In the genomic region with DNA sequence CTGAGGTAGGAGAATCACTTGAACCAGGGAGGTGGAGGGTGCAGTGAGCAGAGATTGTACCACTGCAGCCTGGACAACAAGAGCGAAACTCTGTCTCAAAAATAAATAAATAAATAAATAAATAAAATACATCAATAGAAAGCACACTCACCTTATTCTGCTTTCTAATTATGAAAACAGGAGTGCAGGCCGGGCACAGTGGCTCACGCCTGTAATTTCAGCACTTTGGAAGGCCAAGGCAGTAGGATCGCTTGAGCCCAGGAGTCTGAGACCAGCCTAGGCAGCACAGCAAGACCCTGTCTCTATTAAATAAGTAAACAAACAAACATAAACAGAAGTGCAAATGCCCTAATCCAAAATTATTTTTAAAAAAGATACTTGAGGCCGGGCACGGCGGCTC, we compare ENCODE assay signal across 23 cellular contexts. TPM values are rescaled to one million over a fixed set of nuclear protein-coding genes. Genes with fewer than 3 reads are reported as not detected.
DNase-seq lines count a peak whose midpoint lies in the region; ATAC-seq and TF ChIP-seq lines count a peak whose summit lies in the region.
"Had no signal": no experiment of that assay in that cellular context is flagged by ENCODE, and none has a peak within 500 bp of the region (broad histone marks: within the 10 kb centered on the region; RNA-seq: fewer than 3 reads in every experiment).

No MANE protein-coding gene starts in this region.

- TF ChIP-seq CTCF in mesothelial cell of epicardium (IDR thresholded peaks at IDR 0.05; ENCODE audit: unreplicated experiment) (no peak), esophagus squamous epithelium (IDR thresholded peaks at IDR 0.05) (no peak)

- H3K4me3 Mint-ChIP-seq in CD4-positive, alpha-beta memory T cell: peak overlapping the region in 5 of 8 donors; percentile 66 to 92 (median 76)
- peak overlapping the region; percentile 36 to 87 (median 41) for H3K4me3 Mint-ChIP-seq in T-cell
- H3K4me3 Mint-ChIP-seq in mesothelial cell of epicardium: peak overlapping the region; percentile 92

- POLR2A ChIA-PET in CD4-positive, alpha-beta memory T cell (lab: Charles Lee; ENCODE audit: partially characterized antibody): no interaction called here
- POLR2A ChIA-PET in T-cell (lab: Charles Lee): no interaction called here

- no peaks in the 10 kb centered on the region for H3K9me3 Mint-ChIP-seq in CD4-positive, alpha-beta memory T cell
- H3K9me3 Mint-ChIP-seq in T-cell (no peaks in the 10 kb centered on the region), mesothelial cell of epicardium (no peaks in the 10 kb centered on the region)
- H3K9me3 Mint-ChIP-seq: stimulated activated naive CD8-positive, alpha-beta T cell treated with anti-CD3 and anti-CD28 coated beads, Interleukin-15, amount 100 ng/mL, for 72 hours had no signal

- H3K4me2 ChIP-seq in BLaER1 treated with 17β-estradiol and CSF1 and Interleukin-3, amounts not matched to agents 10 nM and 100 nM: peak overlapping the region; percentile 65 to 89 (median 87); a peak in 19 of 22 replicates

- H3K27me3 Mint-ChIP-seq in CD4-positive, alpha-beta memory T cell: no peaks in the 10 kb centered on the region
- no peaks in the 10 kb centered on the region for H3K27me3 Mint-ChIP-seq in T-cell
- no peaks in the 10 kb centered on the region for H3K27me3 Mint-ChIP-seq in mesothelial cell of epicardium (ENCODE audit: low read depth)
- H3K27me3 Mint-ChIP-seq: stimulated activated naive CD8-positive, alpha-beta T cell treated with anti-CD3 and anti-CD28 coated beads, Interleukin-15, amount 100 ng/mL, for 72 hours had no signal

- peaks cover 15 to 27% (median 22%) of the 10 kb centered on the region in 4 donors for H3K4me1 Mint-ChIP-seq in CD4-positive, alpha-beta memory T cell
- H3K4me1 Mint-ChIP-seq in T-cell (peaks cover 12 to 32% (median 30%) of the 10 kb centered on the region in 3 donors), mesothelial cell of epicardium (peaks cover 6% of the 10 kb centered on the region)
- H3K4me1 Mint-ChIP-seq: stimulated activated naive CD8-positive, alpha-beta T cell treated with anti-CD3 and anti-CD28 coated beads, Interleukin-15, amount 100 ng/mL, for 72 hours had no signal

- H3K36me3 Mint-ChIP-seq in CD4-positive, alpha-beta memory T cell: peaks cover 20 to 36% of the 10 kb centered on the region in 2 donors
- H3K36me3 Mint-ChIP-seq in T-cell: peaks cover 24% of the 10 kb centered on the region
- H3K36me3 Mint-ChIP-seq in mesothelial cell of epicardium: peaks cover 15% of the 10 kb centered on the region

- H3K27ac Mint-ChIP-seq in CD4-positive, alpha-beta memory T cell: no peak overlapping the region
- H3K27ac Mint-ChIP-seq in T-cell (no peak overlapping the region), mesothelial cell of epicardium (no peak overlapping the region)

- H3K36me3 ChIP-seq in BLaER1 treated with 17β-estradiol and CSF1 and Interleukin-3, amounts not matched to agents 10 nM and 100 nM: peaks cover 43 to 59% (median 57%) of the 10 kb centered on the region in 11 experiments
- H3K36me3 ChIP-seq in CD4-positive, alpha-beta memory T cell (ENCODE audit: insufficient read depth, low read length): peaks cover 23% of the 10 kb centered on the region
- peaks cover 6 to 57% (median 9%) of the 10 kb centered on the region in 3 donors for H3K36me3 ChIP-seq in esophagus squamous epithelium

- TF ChIP-seq POLR2A in esophagus squamous epithelium (IDR thresholded peaks at IDR 0.05): no peak

- H3K9ac ChIP-seq in BLaER1 treated with 17β-estradiol and CSF1 and Interleukin-3, amounts not matched to agents 10 nM and 100 nM: peak overlapping the region in 4 of 11 experiments; percentile 52 to 98 (median 92); a peak in 4 of 22 replicates

- peaks cover 0 to 17% (median 8%) of the 10 kb centered on the region in 11 experiments; a peak in 17 of 22 replicates for H3K9me3 ChIP-seq in BLaER1 treated with 17β-estradiol and CSF1 and Interleukin-3, amounts not matched to agents 10 nM and 100 nM (replicated peaks in 1 of 11)
- H3K9me3 ChIP-seq in CD4-positive, alpha-beta memory T cell (ENCODE audit: control insufficient read depth in 1 of 2, low read length in 2 of 2): no peaks in the 10 kb centered on the region
- no peaks in the 10 kb centered on the region for H3K9me3 ChIP-seq in esophagus squamous epithelium
- H3K9me3 ChIP-seq: gastrocnemius medialis, tibial artery had no signal

- no peak for ATAC-seq in T-cell (replicated peaks in 1 of 4)
- ATAC-seq in GM19467 (IDR thresholded peaks at IDR 0.05; ENCODE audit: unreplicated experiment): no peak
- ATAC-seq in HG03565 (IDR thresholded peaks at IDR 0.05; ENCODE audit: unreplicated experiment): no peak
- ATAC-seq: gastrocnemius medialis; left ventricle myocardium superior; sciatic nerve; stimulated activated naive CD8-positive, alpha-beta T cell treated with anti-CD3 and anti-CD28 coated beads, Interleukin-15, amount 100 ng/mL, for 72 hours had no signal

- no peaks in the 10 kb centered on the region for H3K27me3 ChIP-seq in BLaER1 treated with 17β-estradiol and CSF1 and Interleukin-3, amounts not matched to agents 10 nM and 100 nM
- no peaks in the 10 kb centered on the region for H3K27me3 ChIP-seq in CD4-positive, alpha-beta memory T cell (ENCODE audit: insufficient read depth, low read length)
- no peaks in the 10 kb centered on the region for H3K27me3 ChIP-seq in esophagus squamous epithelium
- H3K27me3 ChIP-seq: brain microvascular endothelial cell, gastrocnemius medialis, tibial artery had no signal

- WGBS in esophagus squamous epithelium, 2 donors: 96 to 98% methylated on average over 7 of the region's 7 CpGs

- DNase-seq in CD4-positive, alpha-beta memory T cell: no peak
- DNase-seq in T-cell: no peak
- no peak for DNase-seq in mesothelial cell of epicardium (ENCODE audit: low spot score in 2 of 2, unreplicated experiment in 2 of 2)
- DNase-seq in esophagus squamous epithelium (lab: John Stamatoyannopoulos, UW): no peak
- no peak for DNase-seq in DMS 273 (lab: John Stamatoyannopoulos, UW; ENCODE audit: unreplicated experiment)
- DNase-seq: activated CD4-positive, alpha-beta T cell treated with anti-CD3 and anti-CD28 coated beads for 1 hour; brain microvascular endothelial cell; gastrocnemius medialis; hypothalamus; KG1; left ventricle myocardium superior; midbrain; NCI-H1417 treated with DMSO at 0.1 percent for 48 hours; NCI-H446 treated with DMSO at 0.1 percent for 48 hours; Right ventricle myocardium superior; stimulated activated CD4-positive, alpha-beta T cell treated with anti-CD3 and anti-CD28 coated beads, Interleukin-15, amount 100 ng/mL, for 24 hours; stimulated activated naive CD8-positive, alpha-beta T cell treated with anti-CD3 and anti-CD28 coated beads, Interleukin-15, amount 100 ng/mL, for 72 hours; tibial artery had no signal

- no peak overlapping the region for H3K27ac ChIP-seq in BLaER1 treated with 17β-estradiol and CSF1 and Interleukin-3, amounts not matched to agents 10 nM and 100 nM
- H3K27ac ChIP-seq in CD4-positive, alpha-beta memory T cell (ENCODE audit: low read depth, low read length): no peak overlapping the region
- H3K27ac ChIP-seq in esophagus squamous epithelium: no peak overlapping the region
- H3K27ac ChIP-seq: brain microvascular endothelial cell, C4-2B, gastrocnemius medialis, tibial artery had no signal

- CTCF ChIA-PET in CD4-positive, alpha-beta memory T cell (lab: Charles Lee; ENCODE audit: partially characterized antibody): interaction anchor here (1.3 kb wide), 1 partner anchor 12 kb away, joined by 3 read pairs; no protein-coding TSS in a partner anchor
- CTCF ChIA-PET in T-cell (lab: Charles Lee): no interaction called here

- peaks cover 0 to 59% (median 18%) of the 10 kb centered on the region in 11 experiments; a peak in 16 of 22 replicates for H4K20me1 ChIP-seq in BLaER1 treated with 17β-estradiol and CSF1 and Interleukin-3, amounts not matched to agents 10 nM and 100 nM

- peak overlapping the region in 8 of 10 experiments; percentile 85 to 99 (median 95); a peak in 13 of 20 replicates for H3K4me3 ChIP-seq in BLaER1 treated with 17β-estradiol and CSF1 and Interleukin-3, amounts not matched to agents 10 nM and 100 nM
- H3K4me3 ChIP-seq in CD4-positive, alpha-beta memory T cell (ENCODE audit: low read length in 2 of 2): no peak overlapping the region
- H3K4me3 ChIP-seq in esophagus squamous epithelium: no peak overlapping the region
- H3K4me3 ChIP-seq: tibial artery had no signal

- intact Hi-C loops in CD4-positive, alpha-beta memory T cell (cut with micrococcal nuclease): loop anchor here (5.0 kb wide), 2 partner anchors 780 to 855 kb away; a partner anchor contains a TSS
- intact Hi-C loops in esophagus squamous epithelium (cut with DNase I): no loop called here

- peaks cover 12 to 61% (median 22%) of the 10 kb centered on the region in 10 experiments for H3K4me1 ChIP-seq in BLaER1 treated with 17β-estradiol and CSF1 and Interleukin-3, amounts not matched to agents 10 nM and 100 nM
- H3K4me1 ChIP-seq in CD4-positive, alpha-beta memory T cell (ENCODE audit: insufficient read depth, low read length): peaks cover 14% of the 10 kb centered on the region
- peaks cover 5 to 23% (median 7%) of the 10 kb centered on the region in 3 donors for H3K4me1 ChIP-seq in esophagus squamous epithelium

RNA-seq across cellular contexts. Expression of a gene that starts 2.3 kb away (rescaled TPM):
- 10 to 100 TPM; 38.7 to 40.6 TPM for total RNA-seq in CD4-positive, alpha-beta memory T cell
- polyA plus RNA-seq in CD4-positive, alpha-beta memory T cell: 10 to 100 TPM; 29.6 to 32.4 TPM
- total RNA-seq in T-cell (10 to 100 TPM; 25.1 to 39.8 (median 36.0) TPM), mesothelial cell of epicardium (29.5 to 32.5 TPM (median 30.9 TPM) in 3 replicates), esophagus squamous epithelium (10 to 100 TPM; 15.3 to 20.8 (median 17.1) TPM)

Comparison
In these comparisons a context has a peak if more than half of its experiments do, and no peak if none do; other contexts are left out.
1. H3K4me3 ChIP-seq: peak in BLaER1 treated with 17β-estradiol and CSF1 and Interleukin-3, amounts not matched to agents 10 nM and 100 nM (8 of 10); none in CD4-positive, alpha-beta memory T cell (0 of 2) and esophagus squamous epithelium (0 of 4).
2. H3K4me3 Mint-ChIP-seq: peak in every context shown above with its lines; median percentile 92 in mesothelial cell of epicardium; 76 in CD4-positive, alpha-beta memory T cell; 41 in T-cell.